14 cellular contexts compared by ENCODE assay signal in genomic region chr12:32003654-32004053, GRCh38. TPM values are rescaled to one million over a fixed set of nuclear protein-coding genes. Genes with fewer than 3 reads are reported as not detected.
DNase-seq lines count a peak whose midpoint lies in the region; ATAC-seq and TF ChIP-seq lines count a peak whose summit lies in the region.
"Had no signal": no experiment of that assay in that cellular context is flagged by ENCODE, and none has a peak within 500 bp of the region (broad histone marks: within the 10 kb centered on the region; RNA-seq: fewer than 3 reads in every experiment).

No MANE protein-coding gene starts in this region.

- H3K4me1 ChIP-seq in H9 (ENCODE audit: insufficient read depth, low read length) (no peaks in the 10 kb centered on the region), endodermal cell (ENCODE audit: control insufficient read depth, insufficient read depth, low read length) (no peaks in the 10 kb centered on the region), trophoblast cell (ENCODE audit: control insufficient read depth in 1 of 2, insufficient read depth in 2 of 2, low read length in 2 of 2) (peaks cover 2 to 3% of the 10 kb centered on the region in 2 experiments)
- H3K4me1 ChIP-seq: BLaER1 treated with 17β-estradiol and CSF1 and Interleukin-3, amounts not matched to agents 10 nM and 100 nM had no signal

- no peaks in the 10 kb centered on the region for H3K23me2 ChIP-seq in H9 (ENCODE audit: insufficient read length, low read depth, low read length, poor library complexity, severe bottlenecking)

- H3K9me3 ChIP-seq in H9 (ENCODE audit: control insufficient read depth, low read depth, low read length) (peaks cover 6% of the 10 kb centered on the region), endodermal cell (ENCODE audit: control insufficient read depth, low read length) (peaks cover 16% of the 10 kb centered on the region), trophoblast cell (ENCODE audit: insufficient read depth, low read depth, low read length) (no peaks in the 10 kb centered on the region)

- peak overlapping the region; percentile 46 for H3K27ac Mint-ChIP-seq in activated naive CD8-positive, alpha-beta T cell
- H3K27ac Mint-ChIP-seq in activated naive CD8-positive, alpha-beta T cell treated with anti-CD3 and anti-CD28 coated beads for 36 hours, result no peak overlapping the region
- H3K27ac Mint-ChIP-seq in H9 (no peak overlapping the region), endodermal cell (no peak overlapping the region)
- peak overlapping the region in 9 of 10 donors; percentile 15 to 89 (median 43) for H3K27ac Mint-ChIP-seq in naive thymus-derived CD8-positive, alpha-beta T cell

- H3K4me2 ChIP-seq in H9 (ENCODE audit: insufficient read depth, insufficient read length, low read length) (no peak overlapping the region), trophoblast cell (ENCODE audit: low read length) (no peak overlapping the region)
- H3K4me2 ChIP-seq: BLaER1 treated with 17β-estradiol and CSF1 and Interleukin-3, amounts not matched to agents 10 nM and 100 nM had no signal

- H3K18ac ChIP-seq in H9 (ENCODE audit: insufficient read length, low read depth, low read length) (no peak overlapping the region), trophoblast cell (ENCODE audit: low read length) (no peak overlapping the region)

- H4K20me1 ChIP-seq in H9 (ENCODE audit: control insufficient read depth, insufficient read depth, insufficient read length), result no peaks in the 10 kb centered on the region

- H4K91ac ChIP-seq in H9 (ENCODE audit: insufficient read length, low read depth, low read length), result no peak overlapping the region
- no peak overlapping the region for H4K91ac ChIP-seq in trophoblast cell (ENCODE audit: low read depth, low read length)

- no peak overlapping the region for H4K12ac ChIP-seq in trophoblast cell (ENCODE audit: low read depth, low read length)

- H3K79me2 ChIP-seq in H9 (ENCODE audit: insufficient read depth, low read length) (no peaks in the 10 kb centered on the region), trophoblast cell (ENCODE audit: control insufficient read depth, insufficient read depth, low read length, poor library complexity) (no peaks in the 10 kb centered on the region)

- TF ChIP-seq CTCF in H9 (conservative IDR thresholded peaks at IDR 0.05) (no peak), endodermal cell (conservative IDR thresholded peaks at IDR 0.05) (no peak)

- peak overlapping the region; percentile 7 for H2BK20ac ChIP-seq in H9 (ENCODE audit: low read depth, low read length, poor library complexity, severe bottlenecking)

- H3K27ac ChIP-seq in H9 (ENCODE audit: insufficient read length, low read depth, low read length) (no peak overlapping the region), endodermal cell (ENCODE audit: low read depth, low read length) (no peak overlapping the region), trophoblast cell (ENCODE audit: low read depth, low read length) (no peak overlapping the region)
- H3K27ac ChIP-seq: BLaER1 treated with 17β-estradiol and CSF1 and Interleukin-3, amounts not matched to agents 10 nM and 100 nM had no signal

- H3K9me3 Mint-ChIP-seq in activated naive CD8-positive, alpha-beta T cell (ENCODE audit: low read depth), result no peaks in the 10 kb centered on the region
- peaks cover 6% of the 10 kb centered on the region for H3K9me3 Mint-ChIP-seq in activated naive CD8-positive, alpha-beta T cell treated with anti-CD3 and anti-CD28 coated beads for 36 hours
- no peaks in the 10 kb centered on the region; a peak in 1 of 5 replicates for H3K9me3 Mint-ChIP-seq in H9
- H3K9me3 Mint-ChIP-seq in endodermal cell, result peaks cover 26% of the 10 kb centered on the region
- H3K9me3 Mint-ChIP-seq in naive thymus-derived CD8-positive, alpha-beta T cell, result peaks cover 0 to 18% (median 1%) of the 10 kb centered on the region in 9 donors
- H3K9me3 Mint-ChIP-seq: CD4-positive, alpha-beta T cell had no signal

- no peak for DNase-seq in activated naive CD8-positive, alpha-beta T cell treated with anti-CD3 and anti-CD28 coated beads for 36 hours
- DNase-seq in H9, result no peak
- DNase-seq in endodermal cell, result peak; percentile 23
- DNase-seq in naive thymus-derived CD8-positive, alpha-beta T cell, result no peak
- no peak for DNase-seq in trophoblast cell
- no peak for DNase-seq in posterior cingulate gyrus
- no peak for DNase-seq in GM19238 (ENCODE audit: insufficient read length, low spot score)
- DNase-seq: ACHN; Calu3; CD4-positive, alpha-beta T cell; DMS 273 treated with DMSO at 0.1 percent for 48 hours had no signal

- H2AK5ac ChIP-seq in H9 (ENCODE audit: insufficient read length, low read length) (no peak overlapping the region), trophoblast cell (ENCODE audit: low read length) (no peak overlapping the region)

- no peak for ATAC-seq in naive thymus-derived CD8-positive, alpha-beta T cell
- ATAC-seq: HCT116 had no signal

- H4K8ac ChIP-seq in H9 (replicated peaks; ENCODE audit: insufficient read length, low read depth, low read length) (no peak overlapping the region), trophoblast cell (ENCODE audit: low read depth, low read length) (no peak overlapping the region)

- H2AFZ ChIP-seq in H9 (ENCODE audit: low read length) (no peak overlapping the region), trophoblast cell (ENCODE audit: insufficient read depth, low read length, poor library complexity) (no peak overlapping the region)

- H3K27me3 ChIP-seq in H9 (ENCODE audit: insufficient read depth, low read length), result no peaks in the 10 kb centered on the region; the same call in 1 of the 2 replicates
- no peaks in the 10 kb centered on the region for H3K27me3 ChIP-seq in endodermal cell (ENCODE audit: control insufficient read depth, insufficient read depth, low read length, poor library complexity, severe bottlenecking)
- no peaks in the 10 kb centered on the region for H3K27me3 ChIP-seq in trophoblast cell (ENCODE audit: insufficient read depth, low read length)
- H3K27me3 ChIP-seq: BLaER1 treated with 17β-estradiol and CSF1 and Interleukin-3, amounts not matched to agents 10 nM and 100 nM had no signal

- no peak overlapping the region for H3T11ph ChIP-seq in H9 (ENCODE audit: low read length)

- H3K4ac ChIP-seq in H9 (ENCODE audit: low read depth, low read length) (no peak overlapping the region), trophoblast cell (ENCODE audit: low read depth, low read length) (no peak overlapping the region)

- H3K56ac ChIP-seq in H9 (ENCODE audit: insufficient read length, low read depth, low read length), result no peak overlapping the region

- H2BK120ac ChIP-seq in H9 (ENCODE audit: low read depth, low read length, poor library complexity, severe bottlenecking) (no peak overlapping the region), trophoblast cell (ENCODE audit: insufficient read depth, low read length, poor library complexity) (no peak overlapping the region)

- intact Hi-C loops in posterior cingulate gyrus (cut with DNase I), result no loop called here

- H3K4me3 Mint-ChIP-seq in activated naive CD8-positive, alpha-beta T cell, result no peak overlapping the region
- no peak overlapping the region for H3K4me3 Mint-ChIP-seq in activated naive CD8-positive, alpha-beta T cell treated with anti-CD3 and anti-CD28 coated beads for 36 hours
- H3K4me3 Mint-ChIP-seq in H9 (no peak overlapping the region), endodermal cell (no peak overlapping the region)
- no peak overlapping the region for H3K4me3 Mint-ChIP-seq in naive thymus-derived CD8-positive, alpha-beta T cell
- H3K4me3 Mint-ChIP-seq: CD4-positive, alpha-beta T cell had no signal

- H3K79me1 ChIP-seq in H9 (ENCODE audit: insufficient read depth, low read depth, low read length, poor library complexity, severe bottlenecking) (no peaks in the 10 kb centered on the region), trophoblast cell (ENCODE audit: low read length) (no peaks in the 10 kb centered on the region)

- no peak overlapping the region for H2BK12ac ChIP-seq in H9 (ENCODE audit: insufficient read length, low read depth, low read length)
- no peak overlapping the region for H2BK12ac ChIP-seq in trophoblast cell (ENCODE audit: low read length)

- H2BK15ac ChIP-seq in H9 (ENCODE audit: low read depth, low read length), result no peak overlapping the region

- H3K4me1 Mint-ChIP-seq in activated naive CD8-positive, alpha-beta T cell (ENCODE audit: low read depth), result peaks cover 2% of the 10 kb centered on the region
- H3K4me1 Mint-ChIP-seq in activated naive CD8-positive, alpha-beta T cell treated with anti-CD3 and anti-CD28 coated beads for 36 hours, result peaks cover 4% of the 10 kb centered on the region
- peaks cover 0 to 5% of the 10 kb centered on the region in 2 experiments; a peak in 2 of 4 replicates for H3K4me1 Mint-ChIP-seq in H9
- peaks cover 5% of the 10 kb centered on the region for H3K4me1 Mint-ChIP-seq in endodermal cell
- peaks cover 0 to 14% (median 4%) of the 10 kb centered on the region in 4 donors for H3K4me1 Mint-ChIP-seq in naive thymus-derived CD8-positive, alpha-beta T cell

- H3K4me3 ChIP-seq in endodermal cell (ENCODE audit: low read length) (no peak overlapping the region), trophoblast cell (ENCODE audit: low read depth, low read length) (no peak overlapping the region)
- H3K4me3 ChIP-seq: BLaER1 treated with 17β-estradiol and CSF1 and Interleukin-3, amounts not matched to agents 10 nM and 100 nM had no signal

- H3K9ac ChIP-seq in H9 (ENCODE audit: extremely low read depth, insufficient read length, low read length), result no peak overlapping the region
- H3K9ac ChIP-seq in endodermal cell (ENCODE audit: extremely low read depth, low read length, poor library complexity, severe bottlenecking), result no peak overlapping the region
- no peak overlapping the region for H3K9ac ChIP-seq in trophoblast cell (ENCODE audit: low read length)
- H3K9ac ChIP-seq: BLaER1 treated with 17β-estradiol and CSF1 and Interleukin-3, amounts not matched to agents 10 nM and 100 nM had no signal

- no CpG with 5 or more reads among the region's 1 CpG for WGBS in H9 (ENCODE audit: extremely low coverage, insufficient read length, low lambda C conversion rate)
- WGBS in endodermal cell (ENCODE audit: insufficient coverage in 1 of 2, insufficient read length in 1 of 2), 2 experiments, result 100% methylated on average over 1 of the region's 1 CpG
- no CpG with 5 or more reads among the region's 1 CpG for WGBS in trophoblast cell (ENCODE audit: extremely low coverage, insufficient coverage, insufficient read length)

- H3K36me3 ChIP-seq in endodermal cell (ENCODE audit: control insufficient read depth, insufficient read depth, low read length) (peaks cover 28% of the 10 kb centered on the region), trophoblast cell (ENCODE audit: control insufficient read depth in 1 of 2, insufficient read depth in 2 of 2, low read length in 2 of 2) (peaks cover 7 to 14% of the 10 kb centered on the region in 2 experiments)

- H3K14ac ChIP-seq in H9 (ENCODE audit: insufficient read depth, low read length) (no peak overlapping the region), trophoblast cell (ENCODE audit: low read length) (no peak overlapping the region)

- POLR2A ChIA-PET in naive thymus-derived CD8-positive, alpha-beta T cell (lab: Charles Lee), result interaction anchor here (0.9 to 1.2 kb wide), 3 partner anchors 23 to 202 kb away, joined by 3 to 5 read pairs (median 4); no protein-coding TSS in a partner anchor

- H3K36me3 Mint-ChIP-seq in activated naive CD8-positive, alpha-beta T cell, result peaks cover 12% of the 10 kb centered on the region
- H3K36me3 Mint-ChIP-seq in activated naive CD8-positive, alpha-beta T cell treated with anti-CD3 and anti-CD28 coated beads for 36 hours, result peaks cover 30% of the 10 kb centered on the region
- H3K36me3 Mint-ChIP-seq in H9 (ENCODE audit: insufficient read depth in 1 of 3, low read depth in 3 of 3) (peaks cover 24 to 35% (median 34%) of the 10 kb centered on the region in 3 experiments; a peak in 6 of 7 replicates), endodermal cell (ENCODE audit: low read depth) (peaks cover 49% of the 10 kb centered on the region)
- H3K36me3 Mint-ChIP-seq in naive thymus-derived CD8-positive, alpha-beta T cell, result peaks cover 0 to 46% (median 37%) of the 10 kb centered on the region in 3 donors

- H2BK5ac ChIP-seq in H9 (ENCODE audit: insufficient read length, low read length) (no peak overlapping the region), trophoblast cell (ENCODE audit: low read depth, low read length, poor library complexity) (no peak overlapping the region)

- no peak overlapping the region for H3K23ac ChIP-seq in H9 (ENCODE audit: insufficient read length, low read depth, low read length)
- H3K23ac ChIP-seq in trophoblast cell (ENCODE audit: low read length), result no peak overlapping the region

- H4K5ac ChIP-seq in H9 (ENCODE audit: insufficient read length, low read depth, low read length), result no peak overlapping the region

- no peaks in the 10 kb centered on the region for H3K27me3 Mint-ChIP-seq in activated naive CD8-positive, alpha-beta T cell
- no peaks in the 10 kb centered on the region for H3K27me3 Mint-ChIP-seq in activated naive CD8-positive, alpha-beta T cell treated with anti-CD3 and anti-CD28 coated beads for 36 hours
- H3K27me3 Mint-ChIP-seq in H9 (ENCODE audit: low read depth) (no peaks in the 10 kb centered on the region), endodermal cell (ENCODE audit: insufficient read depth) (no peaks in the 10 kb centered on the region)
- H3K27me3 Mint-ChIP-seq in naive thymus-derived CD8-positive, alpha-beta T cell, result no peaks in the 10 kb centered on the region
- H3K27me3 Mint-ChIP-seq: CD4-positive, alpha-beta T cell had no signal

RNA-seq across cellular contexts. Expression of gene RESF1, which starts 44.4 kb away (rescaled TPM):
- 10 to 100 TPM; 76.5 to 79.1 TPM for total RNA-seq in activated naive CD8-positive, alpha-beta T cell treated with anti-CD3 and anti-CD28 coated beads for 36 hours
- total RNA-seq in H9 (2021), result 172 and 183 TPM in 2 replicates
- 100 to 1,000 TPM; 152 to 201 TPM for total RNA-seq in endodermal cell
- polyA plus RNA-seq in endodermal cell (2013, experiment 1 of 2), result 42.0 TPM
- 45.3 TPM for polyA plus RNA-seq in endodermal cell (2013, experiment 2 of 2)
- total RNA-seq in naive thymus-derived CD8-positive, alpha-beta T cell, result 100 to 1,000 TPM; 541 to 583 TPM
- polyA plus RNA-seq in naive thymus-derived CD8-positive, alpha-beta T cell, result 100 to 1,000 TPM; 129 to 237 (median 154) TPM
- 38.8 and 41.7 TPM in 2 replicates for polyA plus RNA-seq in trophoblast cell (2013)

Comparison
In these comparisons a context has a peak if more than half of its experiments do, and no peak if none do; other contexts are left out.
1. H3K27ac Mint-ChIP-seq: peak in activated naive CD8-positive, alpha-beta T cell (single experiment) and naive thymus-derived CD8-positive, alpha-beta T cell (9 of 10); none in activated naive CD8-positive, alpha-beta T cell treated with anti-CD3 and anti-CD28 coated beads for 36 hours (single experiment), H9 (0 of 3) and endodermal cell (single experiment).